ENCODE assay signal across 1 cellular context in the genomic region with DNA sequence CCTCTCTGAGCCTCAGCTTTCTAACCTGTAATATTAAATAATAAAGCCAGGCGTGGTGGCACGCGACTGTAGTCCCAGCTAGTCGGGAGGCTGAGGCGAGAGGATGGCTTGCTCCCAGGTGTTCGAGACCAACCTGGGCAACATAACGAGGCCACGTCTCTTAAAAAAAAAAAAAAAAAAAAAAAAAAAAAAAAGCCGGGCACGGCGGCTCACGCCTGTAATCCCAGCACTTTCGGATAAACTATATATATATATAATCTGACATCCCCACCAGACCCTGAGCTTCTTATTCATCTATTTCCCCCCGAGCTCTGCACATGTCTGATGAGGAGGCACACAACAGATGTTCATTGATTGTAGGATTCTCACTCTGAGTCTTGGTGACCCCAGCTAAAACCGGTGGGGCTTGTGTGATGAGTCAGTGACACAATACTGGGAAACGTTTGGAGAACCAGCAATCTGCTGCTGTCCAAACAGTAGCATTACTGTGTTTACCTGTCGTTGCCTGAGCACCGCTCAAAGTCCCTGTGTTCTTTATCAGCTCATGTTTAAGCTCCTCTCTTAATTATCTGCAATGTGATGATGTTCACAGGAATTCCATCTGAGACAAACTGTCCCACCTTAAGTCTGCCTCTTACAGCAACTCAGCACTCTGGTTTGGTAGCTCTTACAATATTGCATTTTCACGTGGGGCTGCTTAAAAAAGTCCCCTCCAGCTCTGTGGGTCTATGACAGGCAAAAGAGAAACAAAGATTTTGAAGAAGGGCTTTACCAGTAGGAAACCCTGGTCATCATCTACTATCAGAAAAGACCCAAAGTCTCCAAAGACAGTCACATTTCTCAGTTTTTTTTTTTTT.
TF ChIP-seq lines count a peak whose summit lies in the region.

No MANE protein-coding gene starts in this region.

TF ChIP-seq in K562, 482 proteins besides CTCF, POLR2A, EP300 and RAD21 (continued from another document and continues in another):
- TF ChIP-seq NR2C1 (IDR thresholded peaks at IDR 0.05) (no peak), NR2C1 (tag; IDR thresholded peaks at IDR 0.05) (no peak), ZC3H11A (IDR thresholded peaks at IDR 0.05; ENCODE audit: low read depth, low read length) (no peak), MTA1 (IDR thresholded peaks at IDR 0.05; ENCODE audit: borderline replicate concordance) (0 out of 2 replicates have a peak, but pooled peaks have one; percentile 0), RBM15 (IDR thresholded peaks at IDR 0.05; ENCODE audit: insufficient read depth, low read length) (no peak), ZNF77 (CRISPR knock-in tag; IDR thresholded peaks at IDR 0.05) (no peak), HNRNPUL1 (IDR thresholded peaks at IDR 0.05; ENCODE audit: low read length) (no peak), CCAR2 (IDR thresholded peaks at IDR 0.05; ENCODE audit: low read depth, low read length) (no peak), KLF1 (tag; IDR thresholded peaks at IDR 0.05) (no peak), ZNF589 (CRISPR knock-in tag; IDR thresholded peaks at IDR 0.05; ENCODE audit: low read depth) (peak; percentile 14; the same call in 1 of the 2 replicates), PHB (CRISPR knock-in tag; IDR thresholded peaks at IDR 0.05) (no peak), KHSRP (IDR thresholded peaks at IDR 0.05) (no peak), NFRKB (IDR thresholded peaks at IDR 0.05; ENCODE audit: low read depth) (no peak), SIN3A (IDR thresholded peaks at IDR 0.05; ENCODE audit: borderline replicate concordance in 2 of 2, control insufficient read depth in 1 of 2, low read depth in 2 of 2, low read length in 2 of 2) (0 out of 4 replicates have a peak, but pooled peaks of 1 of the 2 experiments have one; percentile 31), POLR3G (IDR thresholded peaks at IDR 0.05; ENCODE audit: extremely low read depth, insufficient read length, insufficient replicate concordance) (no peak), HNRNPLL (IDR thresholded peaks at IDR 0.05; ENCODE audit: low read depth, low read length, poor library complexity, severe bottlenecking) (no peak), ZNF263 (CRISPR knock-in tag; IDR thresholded peaks at IDR 0.05; ENCODE audit: borderline replicate concordance) (peak; percentile 6; the same call in 1 of the 2 replicates), HNRNPH1 (optimal IDR thresholded peaks at IDR 0.05; ENCODE audit: low read depth, low read length) (no peak), CTBP1 (IDR thresholded peaks at IDR 0.05; ENCODE audit: borderline replicate concordance) (peak; percentile 30; the same call in 1 of the 2 replicates), KLF6 (CRISPR knock-in tag; IDR thresholded peaks at IDR 0.05; ENCODE audit: borderline replicate concordance) (no peak), BCOR (IDR thresholded peaks at IDR 0.05) (peak; percentile 87), RBM25 (IDR thresholded peaks at IDR 0.05; ENCODE audit: low read depth, low read length, severe bottlenecking) (no peak), FOXM1 (IDR thresholded peaks at IDR 0.05; ENCODE audit: low read depth) (no peak), FOXM1 (CRISPR knock-in tag; IDR thresholded peaks at IDR 0.05; ENCODE audit: low read depth) (no peak), ZNF224 (CRISPR knock-in tag; IDR thresholded peaks at IDR 0.05) (no peak), DPF2 (IDR thresholded peaks at IDR 0.05) (peak; percentile 54), TAF1 (IDR thresholded peaks at IDR 0.05; ENCODE audit: control insufficient read depth, extremely low read depth, insufficient read depth, low read length, severe bottlenecking) (peak; percentile 34), ADNP (tag; IDR thresholded peaks at IDR 0.05) (peak; percentile 76), ZNF431 (CRISPR knock-in tag; IDR thresholded peaks at IDR 0.05) (no peak), MEF2A (IDR thresholded peaks at IDR 0.05; ENCODE audit: control insufficient read depth, low read depth, low read length) (0 out of 2 replicates have a peak, but pooled peaks have one; percentile 16), C11orf30 (IDR thresholded peaks at IDR 0.05; ENCODE audit: low read depth) (no peak)
- TF ChIP-seq, protein P1, sequence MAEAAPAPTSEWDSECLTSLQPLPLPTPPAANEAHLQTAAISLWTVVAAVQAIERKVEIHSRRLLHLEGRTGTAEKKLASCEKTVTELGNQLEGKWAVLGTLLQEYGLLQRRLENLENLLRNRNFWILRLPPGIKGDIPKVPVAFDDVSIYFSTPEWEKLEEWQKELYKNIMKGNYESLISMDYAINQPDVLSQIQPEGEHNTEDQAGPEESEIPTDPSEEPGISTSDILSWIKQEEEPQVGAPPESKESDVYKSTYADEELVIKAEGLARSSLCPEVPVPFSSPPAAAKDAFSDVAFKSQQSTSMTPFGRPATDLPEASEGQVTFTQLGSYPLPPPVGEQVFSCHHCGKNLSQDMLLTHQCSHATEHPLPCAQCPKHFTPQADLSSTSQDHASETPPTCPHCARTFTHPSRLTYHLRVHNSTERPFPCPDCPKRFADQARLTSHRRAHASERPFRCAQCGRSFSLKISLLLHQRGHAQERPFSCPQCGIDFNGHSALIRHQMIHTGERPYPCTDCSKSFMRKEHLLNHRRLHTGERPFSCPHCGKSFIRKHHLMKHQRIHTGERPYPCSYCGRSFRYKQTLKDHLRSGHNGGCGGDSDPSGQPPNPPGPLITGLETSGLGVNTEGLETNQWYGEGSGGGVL (CRISPR knock-in tag; IDR thresholded peaks at IDR 0.05): no peak
- TF ChIP-seq, protein P2, sequence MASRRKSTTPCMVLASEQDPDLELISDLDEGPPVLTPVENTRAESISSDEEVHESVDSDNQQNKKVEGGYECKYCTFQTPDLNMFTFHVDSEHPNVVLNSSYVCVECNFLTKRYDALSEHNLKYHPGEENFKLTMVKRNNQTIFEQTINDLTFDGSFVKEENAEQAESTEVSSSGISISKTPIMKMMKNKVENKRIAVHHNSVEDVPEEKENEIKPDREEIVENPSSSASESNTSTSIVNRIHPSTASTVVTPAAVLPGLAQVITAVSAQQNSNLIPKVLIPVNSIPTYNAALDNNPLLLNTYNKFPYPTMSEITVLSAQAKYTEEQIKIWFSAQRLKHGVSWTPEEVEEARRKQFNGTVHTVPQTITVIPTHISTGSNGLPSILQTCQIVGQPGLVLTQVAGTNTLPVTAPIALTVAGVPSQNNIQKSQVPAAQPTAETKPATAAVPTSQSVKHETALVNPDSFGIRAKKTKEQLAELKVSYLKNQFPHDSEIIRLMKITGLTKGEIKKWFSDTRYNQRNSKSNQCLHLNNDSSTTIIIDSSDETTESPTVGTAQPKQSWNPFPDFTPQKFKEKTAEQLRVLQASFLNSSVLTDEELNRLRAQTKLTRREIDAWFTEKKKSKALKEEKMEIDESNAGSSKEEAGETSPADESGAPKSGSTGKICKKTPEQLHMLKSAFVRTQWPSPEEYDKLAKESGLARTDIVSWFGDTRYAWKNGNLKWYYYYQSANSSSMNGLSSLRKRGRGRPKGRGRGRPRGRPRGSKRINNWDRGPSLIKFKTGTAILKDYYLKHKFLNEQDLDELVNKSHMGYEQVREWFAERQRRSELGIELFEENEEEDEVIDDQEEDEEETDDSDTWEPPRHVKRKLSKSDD (conservative IDR thresholded peaks at IDR 0.05; ENCODE audit: low read length): no peak
- TF ChIP-seq, protein P3, sequence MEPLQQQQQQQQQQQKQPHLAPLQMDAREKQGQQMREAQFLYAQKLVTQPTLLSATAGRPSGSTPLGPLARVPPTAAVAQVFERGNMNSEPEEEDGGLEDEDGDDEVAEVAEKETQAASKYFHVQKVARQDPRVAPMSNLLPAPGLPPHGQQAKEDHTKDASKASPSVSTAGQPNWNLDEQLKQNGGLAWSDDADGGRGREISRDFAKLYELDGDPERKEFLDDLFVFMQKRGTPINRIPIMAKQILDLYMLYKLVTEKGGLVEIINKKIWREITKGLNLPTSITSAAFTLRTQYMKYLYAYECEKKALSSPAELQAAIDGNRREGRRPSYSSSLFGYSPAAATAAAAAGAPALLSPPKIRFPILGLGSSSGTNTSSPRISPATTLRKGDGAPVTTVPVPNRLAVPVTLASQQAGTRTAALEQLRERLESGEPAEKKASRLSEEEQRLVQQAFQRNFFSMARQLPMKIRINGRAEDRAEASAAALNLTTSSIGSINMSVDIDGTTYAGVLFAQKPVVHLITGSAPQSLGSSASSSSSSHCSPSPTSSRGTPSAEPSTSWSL (CRISPR knock-in tag; IDR thresholded peaks at IDR 0.05; ENCODE audit: borderline replicate concordance): no peak
- TF ChIP-seq, protein P4, sequence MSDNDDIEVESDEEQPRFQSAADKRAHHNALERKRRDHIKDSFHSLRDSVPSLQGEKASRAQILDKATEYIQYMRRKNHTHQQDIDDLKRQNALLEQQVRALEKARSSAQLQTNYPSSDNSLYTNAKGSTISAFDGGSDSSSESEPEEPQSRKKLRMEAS (CRISPR knock-in tag; IDR thresholded peaks at IDR 0.05): no peak; the same call in 1 of the 2 replicates
- TF ChIP-seq, protein P5, sequence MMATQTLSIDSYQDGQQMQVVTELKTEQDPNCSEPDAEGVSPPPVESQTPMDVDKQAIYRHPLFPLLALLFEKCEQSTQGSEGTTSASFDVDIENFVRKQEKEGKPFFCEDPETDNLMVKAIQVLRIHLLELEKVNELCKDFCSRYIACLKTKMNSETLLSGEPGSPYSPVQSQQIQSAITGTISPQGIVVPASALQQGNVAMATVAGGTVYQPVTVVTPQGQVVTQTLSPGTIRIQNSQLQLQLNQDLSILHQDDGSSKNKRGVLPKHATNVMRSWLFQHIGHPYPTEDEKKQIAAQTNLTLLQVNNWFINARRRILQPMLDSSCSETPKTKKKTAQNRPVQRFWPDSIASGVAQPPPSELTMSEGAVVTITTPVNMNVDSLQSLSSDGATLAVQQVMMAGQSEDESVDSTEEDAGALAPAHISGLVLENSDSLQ (IDR thresholded peaks at IDR 0.05): peak; percentile 63
- TF ChIP-seq, protein P6, sequence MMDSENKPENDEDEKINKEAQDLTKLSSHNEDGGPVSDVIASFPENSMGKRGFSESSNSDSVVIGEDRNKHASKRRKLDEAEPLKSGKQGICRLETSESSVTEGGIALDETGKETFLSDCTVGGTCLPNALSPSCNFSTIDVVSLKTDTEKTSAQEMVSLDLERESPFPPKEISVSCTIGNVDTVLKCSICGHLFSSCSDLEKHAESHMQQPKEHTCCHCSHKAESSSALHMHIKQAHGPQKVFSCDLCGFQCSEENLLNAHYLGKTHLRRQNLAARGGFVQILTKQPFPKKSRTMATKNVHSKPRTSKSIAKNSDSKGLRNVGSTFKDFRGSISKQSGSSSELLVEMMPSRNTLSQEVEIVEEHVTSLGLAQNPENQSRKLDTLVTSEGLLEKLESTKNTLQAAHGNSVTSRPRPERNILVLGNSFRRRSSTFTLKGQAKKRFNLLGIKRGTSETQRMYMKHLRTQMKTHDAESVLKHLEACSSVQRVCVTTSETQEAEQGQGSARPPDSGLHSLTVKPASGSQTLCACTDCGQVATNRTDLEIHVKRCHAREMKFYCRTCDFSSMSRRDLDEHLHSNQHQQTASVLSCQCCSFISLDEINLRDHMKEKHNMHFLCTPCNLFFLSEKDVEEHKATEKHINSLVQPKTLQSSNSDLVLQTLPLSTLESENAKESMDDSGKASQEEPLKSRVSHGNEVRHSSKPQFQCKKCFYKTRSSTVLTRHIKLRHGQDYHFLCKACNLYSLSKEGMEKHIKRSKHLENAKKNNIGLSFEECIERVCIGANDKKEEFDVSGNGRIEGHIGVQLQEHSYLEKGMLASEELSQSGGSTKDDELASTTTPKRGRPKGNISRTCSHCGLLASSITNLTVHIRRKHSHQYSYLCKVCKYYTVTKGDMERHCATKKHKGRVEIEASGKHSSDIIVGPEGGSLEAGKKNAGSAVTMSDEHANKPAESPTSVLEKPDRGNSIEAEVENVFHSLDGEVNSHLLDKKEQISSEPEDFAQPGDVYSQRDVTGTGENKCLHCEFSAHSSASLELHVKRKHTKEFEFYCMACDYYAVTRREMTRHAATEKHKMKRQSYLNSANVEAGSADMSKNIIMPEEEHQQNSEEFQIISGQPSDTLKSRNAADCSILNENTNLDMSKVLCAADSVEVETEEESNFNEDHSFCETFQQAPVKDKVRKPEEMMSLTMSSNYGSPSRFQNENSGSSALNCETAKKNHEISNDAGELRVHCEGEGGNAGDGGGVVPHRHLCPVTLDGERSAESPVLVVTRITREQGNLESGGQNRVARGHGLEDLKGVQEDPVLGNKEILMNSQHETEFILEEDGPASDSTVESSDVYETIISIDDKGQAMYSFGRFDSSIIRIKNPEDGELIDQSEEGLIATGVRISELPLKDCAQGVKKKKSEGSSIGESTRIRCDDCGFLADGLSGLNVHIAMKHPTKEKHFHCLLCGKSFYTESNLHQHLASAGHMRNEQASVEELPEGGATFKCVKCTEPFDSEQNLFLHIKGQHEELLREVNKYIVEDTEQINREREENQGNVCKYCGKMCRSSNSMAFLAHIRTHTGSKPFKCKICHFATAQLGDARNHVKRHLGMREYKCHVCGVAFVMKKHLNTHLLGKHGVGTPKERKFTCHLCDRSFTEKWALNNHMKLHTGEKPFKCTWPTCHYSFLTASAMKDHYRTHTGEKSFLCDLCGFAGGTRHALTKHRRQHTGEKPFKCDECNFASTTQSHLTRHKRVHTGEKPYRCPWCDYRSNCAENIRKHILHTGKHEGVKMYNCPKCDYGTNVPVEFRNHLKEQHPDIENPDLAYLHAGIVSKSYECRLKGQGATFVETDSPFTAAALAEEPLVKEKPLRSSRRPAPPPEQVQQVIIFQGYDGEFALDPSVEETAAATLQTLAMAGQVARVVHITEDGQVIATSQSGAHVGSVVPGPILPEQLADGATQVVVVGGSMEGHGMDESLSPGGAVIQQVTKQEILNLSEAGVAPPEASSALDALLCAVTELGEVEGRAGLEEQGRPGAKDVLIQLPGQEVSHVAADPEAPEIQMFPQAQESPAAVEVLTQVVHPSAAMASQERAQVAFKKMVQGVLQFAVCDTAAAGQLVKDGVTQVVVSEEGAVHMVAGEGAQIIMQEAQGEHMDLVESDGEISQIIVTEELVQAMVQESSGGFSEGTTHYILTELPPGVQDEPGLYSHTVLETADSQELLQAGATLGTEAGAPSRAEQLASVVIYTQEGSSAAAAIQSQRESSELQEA (IDR thresholded peaks at IDR 0.05; ENCODE audit: low read depth): peak; percentile 10; the same call in 1 of the 2 replicates
- TF ChIP-seq, protein P7, sequence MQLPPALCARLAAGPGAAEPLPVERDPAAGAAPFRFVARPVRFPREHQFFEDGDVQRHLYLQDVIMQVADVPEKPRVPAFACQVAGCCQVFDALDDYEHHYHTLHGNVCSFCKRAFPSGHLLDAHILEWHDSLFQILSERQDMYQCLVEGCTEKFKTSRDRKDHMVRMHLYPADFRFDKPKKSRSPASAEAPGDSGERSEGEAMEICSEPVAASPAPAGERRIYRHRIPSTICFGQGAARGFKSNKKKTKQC (CRISPR knock-in tag; IDR thresholded peaks at IDR 0.05): no peak
- TF ChIP-seq, protein P8, sequence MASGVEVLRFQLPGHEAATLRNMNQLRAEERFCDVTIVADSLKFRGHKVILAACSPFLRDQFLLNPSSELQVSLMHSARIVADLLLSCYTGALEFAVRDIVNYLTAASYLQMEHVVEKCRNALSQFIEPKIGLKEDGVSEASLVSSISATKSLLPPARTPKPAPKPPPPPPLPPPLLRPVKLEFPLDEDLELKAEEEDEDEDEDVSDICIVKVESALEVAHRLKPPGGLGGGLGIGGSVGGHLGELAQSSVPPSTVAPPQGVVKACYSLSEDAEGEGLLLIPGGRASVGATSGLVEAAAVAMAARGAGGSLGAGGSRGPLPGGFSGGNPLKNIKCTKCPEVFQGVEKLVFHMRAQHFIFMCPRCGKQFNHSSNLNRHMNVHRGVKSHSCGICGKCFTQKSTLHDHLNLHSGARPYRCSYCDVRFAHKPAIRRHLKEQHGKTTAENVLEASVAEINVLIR (CRISPR knock-in tag; IDR thresholded peaks at IDR 0.05): no peak
- TF ChIP-seq, protein P9, sequence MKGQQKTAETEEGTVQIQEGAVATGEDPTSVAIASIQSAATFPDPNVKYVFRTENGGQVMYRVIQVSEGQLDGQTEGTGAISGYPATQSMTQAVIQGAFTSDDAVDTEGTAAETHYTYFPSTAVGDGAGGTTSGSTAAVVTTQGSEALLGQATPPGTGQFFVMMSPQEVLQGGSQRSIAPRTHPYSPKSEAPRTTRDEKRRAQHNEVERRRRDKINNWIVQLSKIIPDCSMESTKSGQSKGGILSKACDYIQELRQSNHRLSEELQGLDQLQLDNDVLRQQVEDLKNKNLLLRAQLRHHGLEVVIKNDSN (CRISPR knock-in tag; IDR thresholded peaks at IDR 0.05): no peak
